In genomic region chr1:203539831-203540546, GRCh38 we compare ENCODE assay signal across 2 cellular contexts.
TF ChIP-seq lines count a peak whose summit lies in the region.

No MANE protein-coding gene starts in this region.

TF ChIP-seq in IMR-90, 13 proteins besides CTCF, POLR2A, EP300 and RAD21:
- TF ChIP-seq MAFK (IDR thresholded peaks at IDR 0.05; ENCODE audit: low read depth, low read length) (no peak), RFX5 (IDR thresholded peaks at IDR 0.05; ENCODE audit: low read depth, low read length) (no peak), USF2 (IDR thresholded peaks at IDR 0.05; ENCODE audit: low read depth, low read length) (no peak), MAZ (IDR thresholded peaks at IDR 0.05; ENCODE audit: borderline replicate concordance, low read depth, low read length) (no peak), CHD1 (IDR thresholded peaks at IDR 0.05; ENCODE audit: low read depth, low read length) (no peak), CEBPB (IDR thresholded peaks at IDR 0.05; ENCODE audit: low read depth, low read length) (no peak), ELK1 (IDR thresholded peaks at IDR 0.05; ENCODE audit: borderline replicate concordance, low read depth, low read length) (no peak), SMC3 (IDR thresholded peaks at IDR 0.05; ENCODE audit: low read depth, low read length) (no peak), RCOR1 (IDR thresholded peaks at IDR 0.05; ENCODE audit: insufficient replicate concordance, low read length) (no peak), BHLHE40 (IDR thresholded peaks at IDR 0.05; ENCODE audit: low read depth, low read length) (no peak), NFE2L2 (IDR thresholded peaks at IDR 0.05; ENCODE audit: low read depth, low read length) (no peak), FOS (IDR thresholded peaks at IDR 0.05; ENCODE audit: low read depth, low read length) (no peak), MXI1 (IDR thresholded peaks at IDR 0.05; ENCODE audit: borderline replicate concordance, low read depth, low read length) (no peak)

TF ChIP-seq in K562, 482 proteins besides CTCF, POLR2A, EP300 and RAD21:
- TF ChIP-seq SIX5 (IDR thresholded peaks at IDR 0.05; ENCODE audit: borderline replicate concordance in 1 of 2, insufficient read depth in 1 of 2, low read depth in 1 of 2, low read length in 2 of 2) (0 out of 4 replicates have a peak, but pooled peaks of 1 of the 2 experiments have one; percentile 37), PRDM10 (IDR thresholded peaks at IDR 0.05; ENCODE audit: partially characterized antibody) (peak; percentile 92), RBM17 (IDR thresholded peaks at IDR 0.05; ENCODE audit: borderline replicate concordance, low read depth, low read length) (no peak), HCFC1 (IDR thresholded peaks at IDR 0.05; ENCODE audit: low read depth, low read length) (peak; percentile 73), ZNF143 (CRISPR knock-in tag; IDR thresholded peaks at IDR 0.05) (peak; percentile 72)
TF ChIP-seq in K562: peak in this region for 4.
